7 cellular contexts compared by ENCODE assay signal in genomic region chr14:32841698-32842097, GRCh38.
"Had no signal": no experiment of that assay in that cellular context is flagged by ENCODE, and none has a peak within 500 bp of the region (broad histone marks: within the 10 kb centered on the region; RNA-seq: fewer than 3 reads in every experiment).

No MANE protein-coding gene starts in this region.

- H3K9ac ChIP-seq: KMS-11 had no signal

- H3K4me3 ChIP-seq: K562 had no signal

- DNase-seq: IMR-90, KBM-7, KG1 had no signal

- FAIRE-seq: HTR-8/SVneo, K562 had no signal

- H3K27ac ChIP-seq: HL-60, KMS-11 had no signal

- H3K4me2 ChIP-seq: KMS-11 had no signal

- ATAC-seq: K562 had no signal
